In the genomic region with DNA sequence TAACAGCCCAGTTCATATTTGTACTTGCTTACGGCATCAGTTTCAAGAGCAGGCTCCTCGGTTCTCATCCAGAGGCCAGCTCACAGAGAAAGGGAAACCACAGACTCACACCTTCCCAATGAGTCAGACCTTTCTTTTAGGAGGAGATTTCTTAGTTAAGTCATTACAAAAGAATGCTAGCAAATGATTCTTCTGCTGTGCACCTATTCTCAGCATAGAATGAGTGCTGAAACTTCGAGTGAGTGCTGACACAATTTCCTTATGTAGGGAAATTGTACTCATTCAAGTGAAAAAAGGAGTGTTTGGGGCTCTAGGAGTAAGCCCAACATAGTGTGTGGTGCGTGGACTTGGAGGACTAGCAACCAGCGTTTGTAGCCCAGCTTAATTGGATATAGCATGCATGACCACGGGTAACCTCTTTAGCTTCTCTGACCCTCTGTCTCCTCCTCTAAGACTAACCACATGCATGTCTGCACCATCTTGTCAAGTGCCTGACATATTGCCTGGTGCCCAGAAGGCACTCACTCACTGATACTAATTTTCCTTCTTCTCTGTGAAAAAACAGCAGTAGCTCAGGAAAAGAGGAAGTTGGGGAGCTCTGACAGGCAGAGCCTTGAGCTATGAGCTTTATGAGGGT, we compare ENCODE assay signal across 8 cellular contexts.
DNase-seq lines count a peak whose midpoint lies in the region; ATAC-seq and TF ChIP-seq lines count a peak whose summit lies in the region.

No MANE protein-coding gene starts in this region.

- intact Hi-C loops in heart right ventricle (cut with DNase I) (loop anchor here in 1 of 10 donors (5.0 kb wide), 1 partner anchor 50 kb away; no protein-coding TSS in a partner anchor), cardiac septum (cut with DNase I) (no loop called here)

- H3K4me3 ChIP-seq in heart right ventricle (no peak overlapping the region), astrocyte of the cerebellum (ENCODE audit: low read depth, low read length) (no peak overlapping the region)

- H3K4me1 Mint-ChIP-seq in mesothelial cell of epicardium, result peaks cover 22% of the 10 kb centered on the region

- H3K27ac Mint-ChIP-seq in mesothelial cell of epicardium, result peak overlapping the region; percentile 75

- peaks cover 0 to 5% (median 0%) of the 10 kb centered on the region in 9 donors for H3K36me3 ChIP-seq in heart right ventricle

- peak in 3 of 8 donors; percentile 24 to 50 (median 41) for ATAC-seq in heart right ventricle
- peak; percentile 58 for ATAC-seq in HG03045 (IDR thresholded peaks at IDR 0.05; ENCODE audit: unreplicated experiment)

- WGBS in heart right ventricle, 2 donors, result 56 to 65% methylated on average over 6 of the region's 6 CpGs

- no peak for DNase-seq in heart right ventricle
- no peak for DNase-seq in cardiac septum (ENCODE audit: low spot score)
- peak; percentile 96 for DNase-seq in RPMI7951 (ENCODE audit: low read depth)
- peak; percentile 99 for DNase-seq in astrocyte of the cerebellum (ENCODE audit: low read depth)
- DNase-seq in mesothelial cell of epicardium (ENCODE audit: low spot score in 2 of 2, unreplicated experiment in 2 of 2), result no peak
- DNase-seq in NCI-H146 treated with DMSO at 0.1 percent for 48 hours (lab: John Stamatoyannopoulos, UW; ENCODE audit: unreplicated experiment), result no peak
- DNase-seq in DMS153 (lab: John Stamatoyannopoulos, UW), result no peak

- H3K9me3 ChIP-seq in heart right ventricle, result no peaks in the 10 kb centered on the region

- no peaks in the 10 kb centered on the region for H3K27me3 Mint-ChIP-seq in mesothelial cell of epicardium (ENCODE audit: low read depth)

- no peak overlapping the region for H3K4me3 Mint-ChIP-seq in mesothelial cell of epicardium

- no peak for TF ChIP-seq CTCF in heart right ventricle (IDR thresholded peaks at IDR 0.05)
- TF ChIP-seq CTCF in astrocyte of the cerebellum (IDR thresholded peaks at IDR 0.05; ENCODE audit: low read depth, low read length, missing control alignments), result no peak
- no peak for TF ChIP-seq CTCF in mesothelial cell of epicardium (IDR thresholded peaks at IDR 0.05; ENCODE audit: unreplicated experiment)

- H3K36me3 Mint-ChIP-seq in mesothelial cell of epicardium, result no peaks in the 10 kb centered on the region

- H3K27ac ChIP-seq in heart right ventricle, result peak overlapping the region in 7 of 10 donors; percentile 25 to 64 (median 47)

- no peaks in the 10 kb centered on the region for H3K9me3 Mint-ChIP-seq in mesothelial cell of epicardium

- no peaks in the 10 kb centered on the region for H3K27me3 ChIP-seq in heart right ventricle

- in situ Hi-C loops in astrocyte of the cerebellum (cut with HindIII; ENCODE audit: low sequenced_read_pairs), result no loop called here

- H3K4me1 ChIP-seq in heart right ventricle, result peaks cover 0 to 55% (median 31%) of the 10 kb centered on the region in 9 donors

Comparison
In these comparisons a context has a peak if more than half of its experiments do, and no peak if none do; other contexts are left out.
1. DNase-seq: peak in RPMI7951 (single experiment) and astrocyte of the cerebellum (single experiment); none in heart right ventricle (0 of 2), cardiac septum (single experiment), mesothelial cell of epicardium (0 of 2), NCI-H146 treated with DMSO at 0.1 percent for 48 hours (single experiment) and DMS153 (single experiment).